In genomic region chr13:67568205-67568604, GRCh38 we compare ENCODE assay signal across 5 cellular contexts.
"Had no signal": no experiment of that assay in that cellular context is flagged by ENCODE, and none has a peak within 500 bp of the region (broad histone marks: within the 10 kb centered on the region; RNA-seq: fewer than 3 reads in every experiment).

No MANE protein-coding gene starts in this region.

- H3K4me1 Mint-ChIP-seq: IgD-negative memory B cell had no signal

- DNase-seq: KBM-7 had no signal

- H3K4me3 ChIP-seq: K562 had no signal

- ATAC-seq: HepG2, K562 had no signal

- H3K27me3 Mint-ChIP-seq: IgD-negative memory B cell had no signal

- H3K27ac ChIP-seq: HL-60 had no signal

- H3K4me3 Mint-ChIP-seq: IgD-negative memory B cell had no signal

- H3K36me3 Mint-ChIP-seq: IgD-negative memory B cell had no signal
